In genomic region chr6:36419295-36419694, GRCh38 we compare ENCODE assay signal across 21 cellular contexts. TPM values are rescaled to one million over a fixed set of nuclear protein-coding genes. Genes with fewer than 3 reads are reported as not detected.
A peak's percentile ranks its signal among the peaks of the same experiment; 100 is the strongest.
DNase-seq lines count a peak whose midpoint lies in the region; ATAC-seq, FAIRE-seq and TF ChIP-seq lines count a peak whose summit lies in the region.
"Had no signal": no experiment of that assay in that cellular context is flagged by ENCODE, and none has a peak within 500 bp of the region (broad histone marks: within the 10 kb centered on the region; RNA-seq: fewer than 3 reads in every experiment).

No MANE protein-coding gene starts in this region.

- no peaks in the 10 kb centered on the region for H3K9me3 ChIP-seq in osteoblast (ENCODE audit: low read depth, low read length)
- H3K9me3 ChIP-seq: BLaER1 had no signal

- H3K4me3 Mint-ChIP-seq in natural killer cell: no peak overlapping the region
- H3K4me3 Mint-ChIP-seq: CD8-positive, alpha-beta memory T cell; HFFc6; T-helper 1 cell treated with Interleukin-12 subunit alpha and Interleukin-12 subunit beta and Interleukin-4 antibody, amounts not matched to agents 30 μg/mL and 1 μg/mL, for 36 hours had no signal

- H3K4me1 ChIP-seq in osteoblast (ENCODE audit: insufficient read depth, low read length): peaks cover 11% of the 10 kb centered on the region

- FAIRE-seq in bronchial epithelial cell (lab: Jason Lieb, UNC): no peak
- FAIRE-seq: H1 had no signal

- H3K27ac Mint-ChIP-seq in natural killer cell: no peak overlapping the region
- H3K27ac Mint-ChIP-seq: HFFc6; T-helper 1 cell treated with Interleukin-12 subunit alpha and Interleukin-12 subunit beta and Interleukin-4 antibody, amounts not matched to agents 30 μg/mL and 1 μg/mL, for 36 hours had no signal

- intact Hi-C loops in natural killer cell (cut with micrococcal nuclease): no loop called here

- no peaks in the 10 kb centered on the region for H3K9me3 Mint-ChIP-seq in natural killer cell
- H3K9me3 Mint-ChIP-seq: CD8-positive, alpha-beta memory T cell; HFFc6; T-helper 1 cell treated with Interleukin-12 subunit alpha and Interleukin-12 subunit beta and Interleukin-4 antibody, amounts not matched to agents 30 μg/mL and 1 μg/mL, for 36 hours had no signal

- DNase-seq in NCI-H1105 treated with DMSO at 0.1 percent for 48 hours (lab: John Stamatoyannopoulos, UW): peak; percentile 12
- no peak for DNase-seq in NCI-H1105 (lab: John Stamatoyannopoulos, UW)
- peak; percentile 73 for DNase-seq in NOMO-1 treated with dmso at 0.1 percent for 144 hours (lab: John Stamatoyannopoulos, UW; ENCODE audit: unreplicated experiment)
- DNase-seq in bronchial epithelial cell (ENCODE audit: low read depth): peak; percentile 96
- DNase-seq in osteoblast (ENCODE audit: insufficient read length, low spot score, missing footprints): no peak
- DNase-seq in natural killer cell: no peak
- DNase-seq: CD8-positive, alpha-beta memory T cell; GF-D8; HFFc6; IMR-90; Kasumi-1; NCI-H1694; NCI-H446 treated with DMSO at 0.1 percent for 48 hours; NCI-H82 had no signal

- peaks cover 4 to 6% of the 10 kb centered on the region in 2 donors for H3K27me3 Mint-ChIP-seq in natural killer cell (ENCODE audit: low read depth in 2 of 2)
- H3K27me3 Mint-ChIP-seq: CD8-positive, alpha-beta memory T cell had no signal

- no peaks in the 10 kb centered on the region for H3K36me3 Mint-ChIP-seq in natural killer cell

- peak overlapping the region; percentile 14 for H2AFZ ChIP-seq in osteoblast (ENCODE audit: low read length)

- TF ChIP-seq CTCF in bronchial epithelial cell (IDR thresholded peaks at IDR 0.05; ENCODE audit: insufficient read depth, low read length, severe bottlenecking) (no peak), osteoblast (IDR thresholded peaks at IDR 0.05; ENCODE audit: extremely low read depth, low read depth, low read length) (no peak), natural killer cell (IDR thresholded peaks at IDR 0.05) (no peak)

- H4K20me1 ChIP-seq in osteoblast (ENCODE audit: insufficient read depth, low read length): no peaks in the 10 kb centered on the region
- H4K20me1 ChIP-seq: BLaER1 had no signal

- H3K27me3 ChIP-seq in bronchial epithelial cell (ENCODE audit: control insufficient read depth, insufficient read depth, low read length) (no peaks in the 10 kb centered on the region), osteoblast (ENCODE audit: insufficient read depth, low read length) (no peaks in the 10 kb centered on the region)
- H3K27me3 ChIP-seq: BLaER1 had no signal

- H3K79me2 ChIP-seq in osteoblast (ENCODE audit: insufficient read depth, low read length): no peaks in the 10 kb centered on the region

- H3K36me3 ChIP-seq in bronchial epithelial cell (ENCODE audit: control insufficient read depth, insufficient read depth, low read length) (no peaks in the 10 kb centered on the region), osteoblast (ENCODE audit: insufficient read depth, low read length) (no peaks in the 10 kb centered on the region)
- H3K36me3 ChIP-seq: BLaER1 had no signal

- H3K4me1 Mint-ChIP-seq in natural killer cell: peaks cover 15 to 17% of the 10 kb centered on the region in 2 donors

- H3K27ac ChIP-seq in osteoblast (ENCODE audit: low read depth, low read length): no peak overlapping the region
- H3K27ac ChIP-seq: 22Rv1, BLaER1 had no signal

- no peak for ATAC-seq in HG03196 (IDR thresholded peaks at IDR 0.05; ENCODE audit: unreplicated experiment)
- no peak for ATAC-seq in natural killer cell
- no peak for ATAC-seq in GM21367 (IDR thresholded peaks at IDR 0.05; ENCODE audit: unreplicated experiment)
- ATAC-seq: SK-N-SH treated with all-trans-retinoic acid at 6 μM for 48 hours had no signal

- H3K4me2 ChIP-seq in osteoblast (ENCODE audit: insufficient read depth, low read length): no peak overlapping the region
- H3K4me2 ChIP-seq: BLaER1 had no signal

- no peak overlapping the region for H3K4me3 ChIP-seq in bronchial epithelial cell (ENCODE audit: low read depth, low read length)
- H3K4me3 ChIP-seq in osteoblast (ENCODE audit: insufficient read depth, low read length): no peak overlapping the region
- H3K4me3 ChIP-seq: BLaER1 had no signal

RNA-seq across cellular contexts. Expression of gene PXT1, which starts 23.4 kb away (rescaled TPM):
- total RNA-seq in bronchial epithelial cell: not detected in 2 replicates
- total RNA-seq in osteoblast: under 0.01 TPM in 1 of 2 replicates, not detected in the other
- 1 to 10 TPM in 1 of 3 donors, under 1 TPM in 2; 0.27 to 1.0 (median 0.28) TPM for total RNA-seq in natural killer cell
- total RNA-seq: H1, IMR-90 had no signal

RNA-seq across cellular contexts. Expression of gene KCTD20, which starts 23.5 kb away (rescaled TPM):
- total RNA-seq in bronchial epithelial cell (26.6 and 31.1 TPM in 2 replicates), osteoblast (182 and 210 TPM in 2 replicates), natural killer cell (10 to 100 TPM; 37.7 to 43.5 (median 43.2) TPM)

RNA-seq across cellular contexts. Expression of gene ETV7, which starts 31.8 kb away (rescaled TPM):
- total RNA-seq in bronchial epithelial cell (0.13 TPM in 1 of 2 replicates, not detected in the other), osteoblast (3.3 and 3.5 TPM in 2 replicates), natural killer cell (1 to 10 TPM in 2 of 3 donors, under 1 TPM in 1; 0.96 to 2.8 (median 1.7) TPM)

Comparison
In these comparisons a context has a peak if more than half of its experiments do, and no peak if none do; other contexts are left out.
1. DNase-seq: peak in NCI-H1105 treated with DMSO at 0.1 percent for 48 hours (single experiment), NOMO-1 treated with dmso at 0.1 percent for 144 hours (single experiment) and bronchial epithelial cell (single experiment); none in NCI-H1105 (single experiment), osteoblast (single experiment) and natural killer cell (single experiment).